ENCODE assay signal across 15 cellular contexts in the genomic region with DNA sequence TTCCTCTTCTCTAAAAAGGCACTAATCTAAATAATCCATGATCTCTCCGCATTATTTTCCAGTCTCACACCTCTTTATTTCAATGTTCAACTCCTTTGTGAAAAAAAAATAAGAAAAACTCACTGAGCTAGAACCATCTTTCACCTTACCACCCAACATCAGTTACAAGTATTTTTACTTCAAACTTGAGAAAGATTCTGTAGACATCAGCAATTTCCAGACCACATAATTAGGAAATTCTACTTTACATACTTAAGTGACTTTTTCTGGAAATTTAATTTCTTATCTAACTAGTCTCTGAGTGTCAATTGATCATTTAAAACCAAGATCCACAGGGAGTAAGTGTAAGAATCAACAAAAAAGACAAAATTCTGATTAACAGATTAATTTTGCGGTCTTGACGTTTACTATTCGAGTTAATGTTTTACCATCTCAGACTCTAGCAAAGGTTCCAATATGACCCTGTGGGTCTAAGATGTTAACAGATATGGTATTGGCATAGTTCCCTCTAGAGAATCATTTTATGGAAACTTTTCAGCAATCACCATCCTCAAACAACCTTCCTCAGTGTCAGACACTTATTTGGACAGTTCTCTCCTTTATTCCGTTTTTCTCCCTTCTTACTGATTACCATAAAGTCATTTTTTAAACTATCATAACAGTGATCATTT. TPM values are rescaled to one million over a fixed set of nuclear protein-coding genes. Genes with fewer than 3 reads are reported as not detected.
DNase-seq lines count a peak whose midpoint lies in the region; ATAC-seq and TF ChIP-seq lines count a peak whose summit lies in the region.
"Had no signal": no experiment of that assay in that cellular context is flagged by ENCODE, and none has a peak within 500 bp of the region (broad histone marks: within the 10 kb centered on the region; RNA-seq: fewer than 3 reads in every experiment).

No MANE protein-coding gene starts in this region.

- peak overlapping the region; percentile 70 for H3K27ac Mint-ChIP-seq in activated CD4-positive, alpha-beta T cell treated with anti-CD3 and anti-CD28 coated beads for 36 hours
- H3K27ac Mint-ChIP-seq in chondrocyte (ENCODE audit: unreplicated experiment), result peak overlapping the region; percentile 80

- H3K36me3 ChIP-seq in KMS-11 (ENCODE audit: insufficient read depth), result no peaks in the 10 kb centered on the region; the same call in 1 of the 2 replicates
- H3K36me3 ChIP-seq: suprapubic skin had no signal

- no peak overlapping the region for H3K4me3 ChIP-seq in KMS-11 (IDR thresholded peaks at IDR 0.05; ENCODE audit: insufficient read depth, low read depth, low read length)
- H3K4me3 ChIP-seq: gastrocnemius medialis, lung, suprapubic skin had no signal

- POLR2A ChIA-PET in activated CD4-positive, alpha-beta T cell treated with anti-CD3 and anti-CD28 coated beads for 36 hours (lab: Charles Lee), result no interaction called here

- no peak for ATAC-seq in activated CD4-positive, alpha-beta T cell treated with anti-CD3 and anti-CD28 coated beads for 36 hours
- ATAC-seq in GM19455 (IDR thresholded peaks at IDR 0.05; ENCODE audit: unreplicated experiment), result no peak
- ATAC-seq: gastrocnemius medialis had no signal

- peaks cover 43% of the 10 kb centered on the region for H3K4me1 ChIP-seq in KMS-11 (ENCODE audit: low read depth, poor library complexity, severe bottlenecking)

- H3K27me3 ChIP-seq in KMS-11 (ENCODE audit: insufficient read depth, low read depth), result no peaks in the 10 kb centered on the region
- H3K27me3 ChIP-seq: gastrocnemius medialis, suprapubic skin had no signal

- H3K4me1 Mint-ChIP-seq in activated CD4-positive, alpha-beta T cell treated with anti-CD3 and anti-CD28 coated beads for 36 hours, result peaks cover 49% of the 10 kb centered on the region
- peaks cover 46% of the 10 kb centered on the region for H3K4me1 Mint-ChIP-seq in chondrocyte (ENCODE audit: low read depth)

- H3K79me2 ChIP-seq in KMS-11 (ENCODE audit: insufficient read depth, low read depth), result peaks cover 91% of the 10 kb centered on the region

- CTCF ChIA-PET in activated CD4-positive, alpha-beta T cell treated with anti-CD3 and anti-CD28 coated beads for 36 hours (lab: Charles Lee), result interaction anchor here (0.8 to 2.2 kb wide), 3 partner anchors 9 to 113 kb away, joined by 4 to 10 read pairs (median 7); no protein-coding TSS in a partner anchor

- no peaks in the 10 kb centered on the region for H3K9me3 Mint-ChIP-seq in activated CD4-positive, alpha-beta T cell treated with anti-CD3 and anti-CD28 coated beads for 36 hours (ENCODE audit: low read depth)
- H3K9me3 Mint-ChIP-seq in chondrocyte (ENCODE audit: low read depth), result no peaks in the 10 kb centered on the region

- no peak for TF ChIP-seq CTCF in KMS-11 (conservative IDR thresholded peaks at IDR 0.05; ENCODE audit: low read depth, low read length)
- no peak for TF ChIP-seq CTCF in chondrocyte (IDR thresholded peaks at IDR 0.05)

- no peaks in the 10 kb centered on the region for H3K27me3 Mint-ChIP-seq in activated CD4-positive, alpha-beta T cell treated with anti-CD3 and anti-CD28 coated beads for 36 hours
- H3K27me3 Mint-ChIP-seq in chondrocyte (ENCODE audit: low read depth), result no peaks in the 10 kb centered on the region

- H4K20me1 ChIP-seq in KMS-11 (ENCODE audit: insufficient read depth), result no peaks in the 10 kb centered on the region

- H3K36me3 Mint-ChIP-seq in activated CD4-positive, alpha-beta T cell treated with anti-CD3 and anti-CD28 coated beads for 36 hours (ENCODE audit: low read depth), result peaks cover 52% of the 10 kb centered on the region
- H3K36me3 Mint-ChIP-seq in chondrocyte (ENCODE audit: low read depth), result peaks cover 6% of the 10 kb centered on the region

- H3K9ac ChIP-seq in KMS-11, result no peak overlapping the region

- no peak for DNase-seq in activated CD4-positive, alpha-beta T cell treated with anti-CD3 and anti-CD28 coated beads for 36 hours
- DNase-seq in activated CD4-positive, alpha-beta T cell treated with anti-CD3 and anti-CD28 coated beads, Interleukin-2, amount 50 U/mL, for 4 hours, result no peak
- no peak for DNase-seq in chondrocyte (ENCODE audit: low spot score)
- DNase-seq in renal cortical epithelial cell (ENCODE audit: low read depth), result peak; percentile 47
- no peak for DNase-seq in iPS-NIHi7 (ENCODE audit: extremely low spot score)
- no peak for DNase-seq in hepatic stellate cell (ENCODE audit: low spot score)
- DNase-seq: cortex of kidney, gastrocnemius medialis, NCI-H2171 treated with DMSO at 0.1 percent for 48 hours, posterior cingulate gyrus, RPMI8226 had no signal

- H3K27ac ChIP-seq in KMS-11, result no peak overlapping the region
- H3K27ac ChIP-seq: gastrocnemius medialis, suprapubic skin had no signal

- H3K4me2 ChIP-seq in KMS-11, result peak overlapping the region; percentile 42

- no peak overlapping the region for H2AFZ ChIP-seq in KMS-11 (ENCODE audit: low read depth)

- intact Hi-C loops in activated CD4-positive, alpha-beta T cell treated with anti-CD3 and anti-CD28 coated beads for 36 hours (cut with DNase I, micrococcal nuclease), result no loop called here

- peak overlapping the region; percentile 19 for H3K4me3 Mint-ChIP-seq in activated CD4-positive, alpha-beta T cell treated with anti-CD3 and anti-CD28 coated beads for 36 hours
- peak overlapping the region; percentile 36 for H3K4me3 Mint-ChIP-seq in chondrocyte (ENCODE audit: unreplicated experiment)

RNA-seq across cellular contexts. Expression of a gene that starts 5.1 kb away (rescaled TPM):
- total RNA-seq in activated CD4-positive, alpha-beta T cell treated with anti-CD3 and anti-CD28 coated beads for 36 hours, result 100 to 1,000 TPM in 1 of 2 experiments, 10 to 100 TPM in 1; 61.4 to 107 TPM
- total RNA-seq in chondrocyte (65.7 to 92.4 TPM (median 87.7 TPM) in 3 replicates), renal cortical epithelial cell (588 and 600 TPM in 2 replicates)
